ENCODE assay signal across 17 cellular contexts in genomic region chr11:121004196-121004840, GRCh38. TPM values are rescaled to one million over a fixed set of nuclear protein-coding genes. Genes with fewer than 3 reads are reported as not detected.
DNase-seq lines count a peak whose midpoint lies in the region; ATAC-seq, FAIRE-seq and TF ChIP-seq lines count a peak whose summit lies in the region.
"Had no signal": no experiment of that assay in that cellular context is flagged by ENCODE, and none has a peak within 500 bp of the region (broad histone marks: within the 10 kb centered on the region; RNA-seq: fewer than 3 reads in every experiment).

No MANE protein-coding gene starts in this region.

- no peak for TF ChIP-seq RAD21 in K562 (CRISPR knock-in tag; conservative IDR thresholded peaks at IDR 0.05 in 1 of 2, IDR thresholded peaks at IDR 0.05 in 1 of 2)

- CTCF ChIA-PET in K562 (lab: Yijun Ruan, JAX; ENCODE audit: low intra/inter-chr PET ratio), result no interaction called here

- no peak overlapping the region for H3K4me2 ChIP-seq in K562 (ENCODE audit: insufficient read depth, low read length)

- H3K27ac ChIP-seq in HUES48 (ENCODE audit: low read depth, low read length) (peak overlapping the region; percentile 46), K562 (ENCODE audit: extremely low read depth, low read depth, low read length) (no peak overlapping the region)
- H3K27ac ChIP-seq: C4-2B, GM23248 had no signal

- no peak overlapping the region for H3K4me3 Mint-ChIP-seq in stimulated activated effector memory CD8-positive, alpha-beta T cell treated with anti-CD3 and anti-CD28 coated beads, Interleukin-12 subunit alpha, Interleukin-12 subunit beta, amount 100 ng/mL, for 72 hours
- H3K4me3 Mint-ChIP-seq: CD4-positive, alpha-beta T cell had no signal

- no TSS peak for BruUV-seq in K562 (replicated peaks; lab: Mats Ljungman, UMichigan)

- H3K9me3 ChIP-seq in HUES48 (ENCODE audit: control insufficient read depth, insufficient read depth, low read length), result no peaks in the 10 kb centered on the region
- H3K9me3 ChIP-seq in K562 (replicated peaks; ENCODE audit: control insufficient read depth, insufficient read depth, low read depth, low read length), result no peaks in the 10 kb centered on the region; the same call in 1 of the 2 replicates

- ATAC-seq in K562, result no peak
- ATAC-seq in stimulated activated effector memory CD8-positive, alpha-beta T cell treated with anti-CD3 and anti-CD28 coated beads, Interleukin-12 subunit alpha, Interleukin-12 subunit beta, amount 100 ng/mL, for 72 hours, result no peak
- no peak for ATAC-seq in Right ventricle myocardium inferior

- in situ Hi-C loops in K562 (cut with MboI), result no loop called here

- H3K4me3 ChIP-seq in HUES48 (ENCODE audit: low read depth, low read length) (no peak overlapping the region), K562 (no peak overlapping the region)
- H3K4me3 ChIP-seq: GM23248 had no signal

- H3K9me3 Mint-ChIP-seq in stimulated activated effector memory CD8-positive, alpha-beta T cell treated with anti-CD3 and anti-CD28 coated beads, Interleukin-12 subunit alpha, Interleukin-12 subunit beta, amount 100 ng/mL, for 72 hours, result peaks cover 2% of the 10 kb centered on the region
- H3K9me3 Mint-ChIP-seq: CD4-positive, alpha-beta T cell had no signal

- intact Hi-C loops in K562 (cut with micrococcal nuclease), result no loop called here
- intact Hi-C loops in Right ventricle myocardium inferior (cut with DNase I), result no loop called here
- intact Hi-C loops in posterior cingulate gyrus (cut with DNase I), result no loop called here

- no peak for TF ChIP-seq EP300 in K562 (IDR thresholded peaks at IDR 0.05; ENCODE audit: low read length)

- POLR2A ChIA-PET in K562 (lab: Yijun Ruan, JAX), result interaction anchor here (0.6 to 1.5 kb wide), 2 partner anchors 19 to 49 kb away, joined by 4 read pairs; no protein-coding TSS in a partner anchor

- no peak overlapping the region for H3K9ac ChIP-seq in HUES48 (ENCODE audit: low read depth, low read length)
- H3K9ac ChIP-seq in K562 (ENCODE audit: insufficient read depth in 1 of 2, low read depth in 2 of 2, low read length in 2 of 2), result no peak overlapping the region
- H3K9ac ChIP-seq: GM23248 had no signal

- H3K79me2 ChIP-seq in K562 (ENCODE audit: control insufficient read depth, insufficient read depth, low read length), result no peaks in the 10 kb centered on the region

- no peak for DNase-seq in K562 (ENCODE audit: extremely low read depth in 1 of 4, low spot score in 3 of 4)
- peak; percentile 9 for DNase-seq in kidney tubule cell (ENCODE audit: low spot score)
- DNase-seq in activated CD4-positive, CD25-positive, alpha-beta regulatory T cell treated with anti-CD3 and anti-CD28 coated beads, Interleukin-2, amount 50 U/mL, for 72 hours, result no peak
- no peak for DNase-seq in stimulated activated effector memory CD8-positive, alpha-beta T cell treated with anti-CD3 and anti-CD28 coated beads, Interleukin-12 subunit alpha, Interleukin-12 subunit beta, amount 100 ng/mL, for 72 hours (ENCODE audit: low spot score in 2 of 2)
- no peak for DNase-seq in Right ventricle myocardium inferior (ENCODE audit: missing footprints)
- DNase-seq in posterior cingulate gyrus, result no peak
- DNase-seq: AML-193; Caco-2; CD4-positive, alpha-beta T cell; GDM1; GM23248; H7 had no signal

- no peaks in the 10 kb centered on the region for H3K4me1 Mint-ChIP-seq in stimulated activated effector memory CD8-positive, alpha-beta T cell treated with anti-CD3 and anti-CD28 coated beads, Interleukin-12 subunit alpha, Interleukin-12 subunit beta, amount 100 ng/mL, for 72 hours

- H3K36me3 Mint-ChIP-seq in stimulated activated effector memory CD8-positive, alpha-beta T cell treated with anti-CD3 and anti-CD28 coated beads, Interleukin-12 subunit alpha, Interleukin-12 subunit beta, amount 100 ng/mL, for 72 hours, result no peaks in the 10 kb centered on the region

- H3K4me1 ChIP-seq in HUES48 (ENCODE audit: control insufficient read depth, insufficient read depth, low read length), result peaks cover 18% of the 10 kb centered on the region
- H3K4me1 ChIP-seq in K562 (replicated peaks in 1 of 2; ENCODE audit: control insufficient read depth in 2 of 2, insufficient read depth in 2 of 2, low read length in 2 of 2), result no peaks in the 10 kb centered on the region
- H3K4me1 ChIP-seq: Caco-2 had no signal

- H3K9me1 ChIP-seq in K562 (ENCODE audit: control insufficient read depth, insufficient read depth, low read length), result no peaks in the 10 kb centered on the region

- no peaks in the 10 kb centered on the region; the same call in 1 of the 2 replicates for H4K20me1 ChIP-seq in K562 (replicated peaks; ENCODE audit: control insufficient read depth, insufficient read depth, low read length)

- H3K27me3 ChIP-seq in HUES48 (ENCODE audit: control insufficient read depth, insufficient read depth, low read length) (no peaks in the 10 kb centered on the region), K562 (ENCODE audit: control insufficient read depth in 2 of 2, insufficient read depth in 2 of 2, low read length in 2 of 2) (no peaks in the 10 kb centered on the region)

- TF ChIP-seq CTCF in K562 (IDR thresholded peaks at IDR 0.05 in 2 of 3, conservative IDR thresholded peaks at IDR 0.05 in 1 of 3; ENCODE audit: insufficient read depth in 2 of 3, low read depth in 1 of 3, low read length in 3 of 3), result no peak

- no peak for FAIRE-seq in K562 (lab: Jason Lieb, UNC)
- FAIRE-seq: D721Med, GM12892, GM18507 had no signal

- no peaks in the 10 kb centered on the region for H3K36me3 ChIP-seq in HUES48 (ENCODE audit: control insufficient read depth, insufficient read depth, low read length)
- H3K36me3 ChIP-seq in K562 (ENCODE audit: control insufficient read depth, insufficient read depth, low read length), result no peaks in the 10 kb centered on the region

- H2AFZ ChIP-seq in K562 (ENCODE audit: low read depth, low read length), result no peak overlapping the region
- H2AFZ ChIP-seq: GM23248 had no signal

- no peak for TF ChIP-seq POLR2A in K562 (conservative IDR thresholded peaks at IDR 0.05)

- 0% methylated on average over 3 of the region's 4 CpGs for WGBS in K562 (ENCODE audit: insufficient coverage, low coverage, missing lambda C conversion rate)

- H3K27ac Mint-ChIP-seq in stimulated activated effector memory CD8-positive, alpha-beta T cell treated with anti-CD3 and anti-CD28 coated beads, Interleukin-12 subunit alpha, Interleukin-12 subunit beta, amount 100 ng/mL, for 72 hours, result no peak overlapping the region
- H3K27ac Mint-ChIP-seq: CD4-positive, alpha-beta T cell had no signal

TF ChIP-seq in K562, 482 proteins besides CTCF, POLR2A, EP300 and RAD21:
- no peak for TF ChIP-seq ZNF77 (CRISPR knock-in tag; IDR thresholded peaks at IDR 0.05)
- TF ChIP-seq IRF2 (CRISPR knock-in tag; IDR thresholded peaks at IDR 0.05), result no peak
- no peak for TF ChIP-seq SMARCA4 (IDR thresholded peaks at IDR 0.05)
- TF ChIP-seq ZFP91 (CRISPR knock-in tag; IDR thresholded peaks at IDR 0.05), result no peak
- peak; percentile 7; the same call in 1 of the 2 replicates for TF ChIP-seq ZNF316 (IDR thresholded peaks at IDR 0.05)
- TF ChIP-seq PTBP1 (IDR thresholded peaks at IDR 0.05; ENCODE audit: low read depth, low read length), result no peak
- TF ChIP-seq SOX6 (IDR thresholded peaks at IDR 0.05), result no peak
TF ChIP-seq in K562: peak in this region for 1.

RNA-seq across cellular contexts. Expression of gene TBCEL, which starts 19.6 kb away (rescaled TPM):
- 1.6 and 7.0 TPM in 2 replicates for total RNA-seq in K562 (2011; cell fraction: chromatin; rRNA removed; ENCODE audit: low replicate concordance)
- total RNA-seq in K562 (2011; cell fraction: nucleolus; rRNA removed), result 0.67 and 1.8 TPM in 2 replicates
- 3.7 and 4.0 TPM in 2 replicates for total RNA-seq in K562 (2011; cell fraction: nucleoplasm; rRNA removed)
- total RNA-seq in K562 (2014; rRNA removed) (1.3 and 1.4 TPM in 2 replicates), K562 (2014; rRNA removed; fragmentation: Illumina TruSeq; extraction: Trizol) (2.3 and 2.9 TPM in 2 replicates), K562 (2015; rRNA removed; fragmentation: Illumina TruSeq; extraction: Trizol) (2.1 and 2.2 TPM in 2 replicates), K562 (2021) (2.0 and 2.1 TPM in 2 replicates), Right ventricle myocardium inferior (25.2 TPM)
- polyA plus RNA-seq in K562 (2011; rRNA removed) (0.38 and 1.3 TPM in 2 replicates), K562 (2014; fragmentation: Illumina TruSeq; extraction: Trizol) (1.4 and 1.7 TPM in 2 replicates), K562 (2014; fragmentation: Nextera tagmentation; extraction: Ambion mirVana) (under 1 TPM; 0.39 to 0.86 TPM), K562 (2014; rRNA removed) (1.6 and 2.2 TPM in 2 replicates)
- 0.09 and 0.10 TPM in 2 replicates for polyA plus RNA-seq in K562 (2011; cell fraction: cytosol; rRNA removed)
- 0.73 and 0.81 TPM in 2 replicates for polyA plus RNA-seq in K562 (2011; cell fraction: nucleus; rRNA removed)
- polyA plus RNA-seq in K562 (2012), result 1.1 and 2.6 TPM in 2 replicates
- 0.84 and 3.9 TPM in 2 replicates for polyA minus RNA-seq in K562 (2011; rRNA and poly(A)+ RNA removed)
- 0.48 TPM in 1 of 2 replicates, not detected in the other for polyA minus RNA-seq in K562 (2011; cell fraction: cytosol; rRNA and poly(A)+ RNA removed)
- polyA minus RNA-seq in K562 (2011; cell fraction: nucleus; rRNA and poly(A)+ RNA removed), result 1.6 and 2.7 TPM in 2 replicates
